ENCODE assay signal across 9 cellular contexts in genomic region chr12:101697930-101698781, GRCh38. TPM values are rescaled to one million over a fixed set of nuclear protein-coding genes. Genes with fewer than 3 reads are reported as not detected.
DNase-seq lines count a peak whose midpoint lies in the region; ATAC-seq and TF ChIP-seq lines count a peak whose summit lies in the region.
"Had no signal": no experiment of that assay in that cellular context is flagged by ENCODE, and none has a peak within 500 bp of the region (broad histone marks: within the 10 kb centered on the region; RNA-seq: fewer than 3 reads in every experiment).

No MANE protein-coding gene starts in this region.

- H3K4me3 ChIP-seq in DND-41 (ENCODE audit: low read depth in 1 of 2, low read length in 2 of 2) (peak overlapping the region; percentile 64 to 99), iPS-20b (ENCODE audit: low read length) (peak overlapping the region; percentile 89), retinal pigment epithelial cell (ENCODE audit: low read length) (peak overlapping the region; percentile 82)

- H3K79me2 ChIP-seq in DND-41 (ENCODE audit: insufficient read depth, low read length), result peaks cover 7% of the 10 kb centered on the region

- H3K27me3 ChIP-seq in DND-41 (ENCODE audit: insufficient read depth, low read length, poor library complexity), result peaks cover 3% of the 10 kb centered on the region
- peaks cover 33% of the 10 kb centered on the region for H3K27me3 ChIP-seq in iPS-20b (ENCODE audit: insufficient read depth, low read length)

- H3K27ac ChIP-seq in DND-41 (ENCODE audit: low read length) (peak overlapping the region; percentile 69), iPS-20b (ENCODE audit: low read length) (no peak overlapping the region)

- in situ Hi-C loops in SK-MEL-5 (cut with HindIII; ENCODE audit: low pct_unique_long_range_greater_than_20kb, low sequenced_read_pairs), result no loop called here
- in situ Hi-C loops in T47D (cut with HindIII; ENCODE audit: low pct_unique_long_range_greater_than_20kb, low sequenced_read_pairs), result no loop called here

- H4K20me1 ChIP-seq in DND-41 (ENCODE audit: insufficient read depth, low read length), result no peaks in the 10 kb centered on the region; the same call in 1 of the 2 replicates

- H3K36me3 ChIP-seq in DND-41 (ENCODE audit: insufficient read depth, low read length) (no peaks in the 10 kb centered on the region; the same call in 1 of the 2 replicates), iPS-20b (ENCODE audit: insufficient read depth, low read depth, low read length) (no peaks in the 10 kb centered on the region)

- H3K9ac ChIP-seq in DND-41 (ENCODE audit: low read depth, low read length), result peak overlapping the region; percentile 91
- peak overlapping the region; percentile 80 for H3K9ac ChIP-seq in iPS-20b (ENCODE audit: low read depth, low read length)

- H3K4me1 ChIP-seq in DND-41 (ENCODE audit: insufficient read depth, low read length) (peaks cover 32% of the 10 kb centered on the region), iPS-20b (ENCODE audit: insufficient read depth, low read length) (peaks cover 3% of the 10 kb centered on the region; the same call in 1 of the 2 replicates)

- TF ChIP-seq CTCF in DND-41 (IDR thresholded peaks at IDR 0.05; ENCODE audit: borderline replicate concordance, extremely low read depth, low read length, poor library complexity, severe bottlenecking), result no peak
- no peak for TF ChIP-seq CTCF in retinal pigment epithelial cell (conservative IDR thresholded peaks at IDR 0.05; ENCODE audit: low read depth, low read length)

- peak overlapping the region; percentile 91 for H2AFZ ChIP-seq in DND-41 (ENCODE audit: low read depth, low read length)

- DNase-seq in DND-41 (no peak), SK-MEL-5 (ENCODE audit: low read depth, low spot score) (peak; percentile 45), T47D (ENCODE audit: low read depth in 1 of 2, low spot score in 1 of 2) (peak; percentile 50 to 62), retinal pigment epithelial cell (ENCODE audit: low read depth) (no peak), middle frontal gyrus (ENCODE audit: extremely low spot score, low spot score) (no peak)

- H3K4me2 ChIP-seq in DND-41 (ENCODE audit: insufficient read depth, low read length), result peak overlapping the region; percentile 97

- no peaks in the 10 kb centered on the region for H3K9me3 ChIP-seq in DND-41 (ENCODE audit: insufficient read depth, low read length, severe bottlenecking)
- no peaks in the 10 kb centered on the region for H3K9me3 ChIP-seq in iPS-20b (ENCODE audit: insufficient read depth, low read depth, low read length)

- ATAC-seq in DND-41 (ENCODE audit: insufficient read depth, low read depth) (peak; percentile 51), GM19397 (IDR thresholded peaks at IDR 0.05; ENCODE audit: unreplicated experiment) (peak; percentile 36), HG03439 (IDR thresholded peaks at IDR 0.05; ENCODE audit: unreplicated experiment) (peak; percentile 35)

RNA-seq across cellular contexts. Expression of gene CHPT1, which starts 0.7 kb away (rescaled TPM):
- 137 and 161 TPM in 2 replicates for total RNA-seq in SK-MEL-5 (2014; rRNA removed; shearing (Covaris generic))
- polyA plus RNA-seq in SK-MEL-5 (2015; cell fraction: cytosol; rRNA removed), result 121 and 122 TPM in 2 replicates
- polyA plus RNA-seq in SK-MEL-5 (2015; cell fraction: nucleus; rRNA removed), result 35.1 and 40.1 TPM in 2 replicates

RNA-seq across cellular contexts. Expression of gene SYCP3, which starts 41.1 kb away (rescaled TPM):
- total RNA-seq in SK-MEL-5 (2014; rRNA removed; shearing (Covaris generic)), result 0.29 and 0.63 TPM in 2 replicates
- 0.10 TPM in 1 of 2 replicates, not detected in the other for polyA plus RNA-seq in SK-MEL-5 (2015; cell fraction: cytosol; rRNA removed)
- polyA plus RNA-seq in SK-MEL-5 (2015; cell fraction: nucleus; rRNA removed), result 0.39 and 2.6 TPM in 2 replicates
- total RNA-seq: dermis microvascular lymphatic vessel endothelial cell had no signal

Comparison
In these comparisons a context has a peak if more than half of its experiments do, and no peak if none do; other contexts are left out.
1. DNase-seq: peak in SK-MEL-5 (single experiment) and T47D (2 of 2); none in DND-41 (single experiment), retinal pigment epithelial cell (single experiment) and middle frontal gyrus (single experiment).
2. Peak in every context shown above with its lines, with median percentiles within 50 percentile points of each other: ATAC-seq and H3K4me3 ChIP-seq.